ENCODE assay signal across 1 cellular context in genomic region chr5:138536215-138536614, GRCh38.
A peak's percentile ranks its signal among the peaks of the same experiment; 100 is the strongest.
TF ChIP-seq lines count a peak whose summit lies in the region.

No MANE protein-coding gene starts in this region.

TF ChIP-seq in A549, 52 proteins besides CTCF, POLR2A, EP300 and RAD21:
- TF ChIP-seq ZSCAN20 (CRISPR knock-in tag; IDR thresholded peaks at IDR 0.05) (no peak), MAX (IDR thresholded peaks at IDR 0.05) (no peak), POLR2AphosphoS2 (conservative IDR thresholded peaks at IDR 0.05; ENCODE audit: low read length) (peak; percentile 73; the same call in 1 of the 2 replicates), HOXA7 (CRISPR knock-in tag; IDR thresholded peaks at IDR 0.05) (0 out of 2 replicates have a peak, but pooled peaks have one; percentile 44), MYC (IDR thresholded peaks at IDR 0.05; ENCODE audit: borderline replicate concordance, low read length) (no peak), ZFP36 (IDR thresholded peaks at IDR 0.05; ENCODE audit: borderline replicate concordance, partially characterized antibody) (no peak), NR3C1 (IDR thresholded peaks at IDR 0.05) (no peak), BHLHE40 (IDR thresholded peaks at IDR 0.05; ENCODE audit: low read depth, low read length) (no peak), CBX8 (IDR thresholded peaks at IDR 0.05) (no peak)
